ENCODE assay signal across 1 cellular context in genomic region chr5:54310433-54311177, GRCh38.
TF ChIP-seq lines count a peak whose summit lies in the region.

Gene ARL15, minus strand, starts transcription at chr5:54310573.

TF ChIP-seq in K562, 482 proteins besides CTCF, POLR2A, EP300 and RAD21 (continued from another document and continues in another):
- no peak for TF ChIP-seq ELK3 (CRISPR knock-in tag; IDR thresholded peaks at IDR 0.05)
- TF ChIP-seq SNRNP70 (optimal IDR thresholded peaks at IDR 0.05; ENCODE audit: low read depth, low read length): no peak
- no peak for TF ChIP-seq TAL1 (IDR thresholded peaks at IDR 0.05)
- peak; percentile 76; the same call in 1 of the 2 replicates for TF ChIP-seq KLF10 (CRISPR knock-in tag; IDR thresholded peaks at IDR 0.05)
- peak; percentile 81 to 94 for TF ChIP-seq MNT (conservative IDR thresholded peaks at IDR 0.05)
- TF ChIP-seq SMARCA5 (IDR thresholded peaks at IDR 0.05): no peak
- TF ChIP-seq ZNF224 (CRISPR knock-in tag; IDR thresholded peaks at IDR 0.05): no peak
- no peak for TF ChIP-seq ZZZ3 (IDR thresholded peaks at IDR 0.05)
- TF ChIP-seq IRF9 (tag; IDR thresholded peaks at IDR 0.05): no peak
- 0 out of 2 replicates have a peak, but pooled peaks have one; percentile 76 for TF ChIP-seq RBM14 (IDR thresholded peaks at IDR 0.05; ENCODE audit: borderline replicate concordance, insufficient read depth, low read depth, low read length)
- TF ChIP-seq ZNF239 (CRISPR knock-in tag; IDR thresholded peaks at IDR 0.05): no peak
- TF ChIP-seq DEAF1 (CRISPR knock-in tag; IDR thresholded peaks at IDR 0.05): peak; percentile 100
- peak; percentile 66; the same call in 1 of the 2 replicates for TF ChIP-seq ZNF740 (CRISPR knock-in tag; IDR thresholded peaks at IDR 0.05)
- TF ChIP-seq ZNF740 (tag; IDR thresholded peaks at IDR 0.05): 0 out of 4 replicates have a peak, but pooled peaks of 1 of the 2 experiments have one; percentile 31
- TF ChIP-seq TEAD1 (CRISPR knock-in tag; IDR thresholded peaks at IDR 0.05): peak; percentile 65 to 73; a peak in 3 of 4 replicates
- TF ChIP-seq GTF2B (IDR thresholded peaks at IDR 0.05; ENCODE audit: extremely low read depth, insufficient read length): peak; percentile 93
- no peak for TF ChIP-seq SPI1 (IDR thresholded peaks at IDR 0.05; ENCODE audit: borderline replicate concordance, low read depth, low read length)
- peak; percentile 97 for TF ChIP-seq PML (IDR thresholded peaks at IDR 0.05; ENCODE audit: low read length)
- no peak for TF ChIP-seq BRF2 (IDR thresholded peaks at IDR 0.05; ENCODE audit: borderline replicate concordance, insufficient read depth, insufficient read length)
- peak; percentile 44 for TF ChIP-seq SMAD4 (CRISPR knock-in tag; conservative IDR thresholded peaks at IDR 0.05)
- TF ChIP-seq ZBED1 (IDR thresholded peaks at IDR 0.05): peak; percentile 82
- no peak for TF ChIP-seq SOX6 (IDR thresholded peaks at IDR 0.05)
- TF ChIP-seq SMAD2 (IDR thresholded peaks at IDR 0.05; ENCODE audit: low read depth, low read length): no peak
- TF ChIP-seq ZNF77 (CRISPR knock-in tag; IDR thresholded peaks at IDR 0.05): no peak
- peak; percentile 96 for TF ChIP-seq TAF7 (tag; IDR thresholded peaks at IDR 0.05)
- peak; percentile 97 for TF ChIP-seq DACH1 (IDR thresholded peaks at IDR 0.05; ENCODE audit: partially characterized antibody)
- peak; percentile 90 for TF ChIP-seq ARID4B (CRISPR knock-in tag; IDR thresholded peaks at IDR 0.05)
- peak; percentile 74; the same call in 1 of the 2 replicates for TF ChIP-seq ZFPM2 (CRISPR knock-in tag; IDR thresholded peaks at IDR 0.05)
- TF ChIP-seq ETS1 (conservative IDR thresholded peaks at IDR 0.05; ENCODE audit: control insufficient read depth, low read depth, low read length): peak; percentile 43; the same call in 1 of the 2 replicates
- TF ChIP-seq ZNF41 (CRISPR knock-in tag; conservative IDR thresholded peaks at IDR 0.05): peak; percentile 66; the same call in 1 of the 2 replicates
- no peak for TF ChIP-seq DLX4 (CRISPR knock-in tag; IDR thresholded peaks at IDR 0.05)
- no peak for TF ChIP-seq ZNF274 (IDR thresholded peaks at IDR 0.05; ENCODE audit: borderline replicate concordance, low read depth, low read length)
- TF ChIP-seq NONO (IDR thresholded peaks at IDR 0.05; ENCODE audit: low read depth in 2 of 2, low read length in 1 of 2): peak; percentile 74 to 84; a peak in 2 of 4 replicates
- no peak for TF ChIP-seq ZEB2 (IDR thresholded peaks at IDR 0.05)
- peak; percentile 70 for TF ChIP-seq MAX (CRISPR knock-in tag; IDR thresholded peaks at IDR 0.05)
- peak; percentile 59; the same call in 1 of the 2 replicates for TF ChIP-seq CC2D1A (IDR thresholded peaks at IDR 0.05)
- peak; percentile 58 for TF ChIP-seq GABPA (tag; conservative IDR thresholded peaks at IDR 0.05; ENCODE audit: low read depth)
- TF ChIP-seq ZNF12 (CRISPR knock-in tag; IDR thresholded peaks at IDR 0.05): no peak
- TF ChIP-seq POLR2B (IDR thresholded peaks at IDR 0.05; ENCODE audit: low read depth, partially characterized antibody): peak; percentile 100
- 0 out of 2 replicates have a peak, but pooled peaks have one; percentile 45 for TF ChIP-seq NFRKB (IDR thresholded peaks at IDR 0.05; ENCODE audit: low read depth)
- peak; percentile 97; the same call in 1 of the 2 replicates for TF ChIP-seq ZNF830 (CRISPR knock-in tag; IDR thresholded peaks at IDR 0.05)
- TF ChIP-seq ZNF253 (CRISPR knock-in tag; conservative IDR thresholded peaks at IDR 0.05): no peak
- no peak for TF ChIP-seq ZNF277 (CRISPR knock-in tag; IDR thresholded peaks at IDR 0.05; ENCODE audit: borderline replicate concordance)
- no peak for TF ChIP-seq SNAPC5 (CRISPR knock-in tag; IDR thresholded peaks at IDR 0.05)
- peak; percentile 31 for TF ChIP-seq ATF3 (IDR thresholded peaks at IDR 0.05)
- TF ChIP-seq ATF3 (CRISPR knock-in tag; conservative IDR thresholded peaks at IDR 0.05): no peak; the same call in 1 of the 2 replicates
- TF ChIP-seq HEY1 (CRISPR knock-in tag; IDR thresholded peaks at IDR 0.05; ENCODE audit: borderline replicate concordance): peak; percentile 90; the same call in 1 of the 2 replicates
- TF ChIP-seq RFX1 (IDR thresholded peaks at IDR 0.05): no peak
- 0 out of 2 replicates have a peak, but pooled peaks have one; percentile 17 for TF ChIP-seq HIVEP1 (CRISPR knock-in tag; IDR thresholded peaks at IDR 0.05)
- TF ChIP-seq PHF20 (IDR thresholded peaks at IDR 0.05; ENCODE audit: partially characterized antibody): peak; percentile 40
